In genomic region chr15:48190932-48191573, GRCh38 we compare ENCODE assay signal across 9 cellular contexts. TPM values are rescaled to one million over a fixed set of nuclear protein-coding genes. Genes with fewer than 3 reads are reported as not detected.
DNase-seq lines count a peak whose midpoint lies in the region; ATAC-seq and TF ChIP-seq lines count a peak whose summit lies in the region.
"Had no signal": no experiment of that assay in that cellular context is flagged by ENCODE, and none has a peak within 500 bp of the region (broad histone marks: within the 10 kb centered on the region; RNA-seq: fewer than 3 reads in every experiment).

No MANE protein-coding gene starts in this region.

- H2BK120ac ChIP-seq in H9 (ENCODE audit: low read depth, low read length, poor library complexity, severe bottlenecking): no peak overlapping the region

- H3K4me3 ChIP-seq in A673 (ENCODE audit: low read depth, low read length, poor library complexity, severe bottlenecking) (no peak overlapping the region), left lung (no peak overlapping the region), spleen (no peak overlapping the region)
- H3K4me3 ChIP-seq: breast epithelium had no signal

- WGBS in H9 (ENCODE audit: extremely low coverage, insufficient read length, low lambda C conversion rate): no CpG with 5 or more reads among the region's 15 CpGs
- 5 to 12% (median 6%) methylated on average over 15 of the region's 15 CpGs for WGBS in spleen, 5 donors

- H3K36me3 Mint-ChIP-seq in H9 (ENCODE audit: insufficient read depth in 1 of 3, low read depth in 3 of 3): no peaks in the 10 kb centered on the region
- H3K36me3 Mint-ChIP-seq in T-helper 1 cell treated with Interleukin-12 subunit alpha and Interleukin-12 subunit beta and Interleukin-4 antibody, amounts not matched to agents 30 μg/mL and 1 μg/mL, for 36 hours (ENCODE audit: low read depth): no peaks in the 10 kb centered on the region

- ATAC-seq in left lung: peak; percentile 85
- no peak for ATAC-seq in GM18867 (IDR thresholded peaks at IDR 0.05; ENCODE audit: unreplicated experiment)

- H2AFZ ChIP-seq in H9 (ENCODE audit: low read length): no peak overlapping the region

- H3K18ac ChIP-seq in H9 (ENCODE audit: insufficient read length, low read depth, low read length): no peak overlapping the region

- intact Hi-C loops in A673 (cut with micrococcal nuclease; ENCODE audit: unreplicated experiment) (no loop called here), left lung (cut with DNase I) (no loop called here), spleen (cut with DNase I; ENCODE audit: low total_unique reads) (no loop called here)

- TF ChIP-seq CTCF in A673 (conservative IDR thresholded peaks at IDR 0.05; ENCODE audit: low read depth, low read length) (no peak), H9 (conservative IDR thresholded peaks at IDR 0.05) (no peak), left lung (IDR thresholded peaks at IDR 0.05) (no peak), spleen (IDR thresholded peaks at IDR 0.05 in 8 of 11, conservative IDR thresholded peaks at IDR 0.05 in 3 of 11) (no peak)

- H3K9ac ChIP-seq in H9 (ENCODE audit: extremely low read depth, insufficient read length, low read length): no peak overlapping the region

- H3K4me1 Mint-ChIP-seq in H9: peaks cover 12 to 16% of the 10 kb centered on the region in 2 experiments
- peaks cover 3% of the 10 kb centered on the region for H3K4me1 Mint-ChIP-seq in T-helper 1 cell treated with Interleukin-12 subunit alpha and Interleukin-12 subunit beta and Interleukin-4 antibody, amounts not matched to agents 30 μg/mL and 1 μg/mL, for 36 hours (ENCODE audit: low read depth)

- no peaks in the 10 kb centered on the region; a peak in 1 of 5 replicates for H3K9me3 Mint-ChIP-seq in H9
- H3K9me3 Mint-ChIP-seq in T-helper 1 cell treated with Interleukin-12 subunit alpha and Interleukin-12 subunit beta and Interleukin-4 antibody, amounts not matched to agents 30 μg/mL and 1 μg/mL, for 36 hours: no peaks in the 10 kb centered on the region

- no peak for TF ChIP-seq POLR2A in spleen (IDR thresholded peaks at IDR 0.05)

- CTCF ChIA-PET in A673 (lab: Charles Lee): no interaction called here

- no peak overlapping the region for H3K23ac ChIP-seq in H9 (ENCODE audit: insufficient read length, low read depth, low read length)

- no peak overlapping the region for H3K4ac ChIP-seq in H9 (ENCODE audit: low read depth, low read length)

- no peaks in the 10 kb centered on the region for H3K79me2 ChIP-seq in H9 (ENCODE audit: insufficient read depth, low read length)

- peak overlapping the region in 1 of 2 experiments; percentile 81; a peak in 4 of 5 replicates for H3K4me3 Mint-ChIP-seq in H9
- peak overlapping the region; percentile 39 for H3K4me3 Mint-ChIP-seq in T-helper 1 cell treated with Interleukin-12 subunit alpha and Interleukin-12 subunit beta and Interleukin-4 antibody, amounts not matched to agents 30 μg/mL and 1 μg/mL, for 36 hours

- no peak overlapping the region for H3K56ac ChIP-seq in H9 (ENCODE audit: insufficient read length, low read depth, low read length)

- H3T11ph ChIP-seq in H9 (ENCODE audit: low read length): no peak overlapping the region

- no peak overlapping the region for H4K91ac ChIP-seq in H9 (ENCODE audit: insufficient read length, low read depth, low read length)

- no peak overlapping the region for H2BK5ac ChIP-seq in H9 (ENCODE audit: insufficient read length, low read length)

- POLR2A ChIA-PET in A673 (lab: Charles Lee; ENCODE audit: low non-redundant PET): interaction anchor here (0.5 kb wide), 1 partner anchor 96 kb away, joined by 3 read pairs; no protein-coding TSS in a partner anchor

- peaks cover 5% of the 10 kb centered on the region for H3K4me1 ChIP-seq in A673 (ENCODE audit: insufficient read depth, low read length, poor library complexity, severe bottlenecking)
- no peaks in the 10 kb centered on the region; the same call in 1 of the 2 replicates for H3K4me1 ChIP-seq in H9 (ENCODE audit: insufficient read depth, low read length)
- H3K4me1 ChIP-seq in left lung: no peaks in the 10 kb centered on the region
- no peaks in the 10 kb centered on the region for H3K4me1 ChIP-seq in spleen
- H3K4me1 ChIP-seq: breast epithelium had no signal

- H3K36me3 ChIP-seq in A673 (ENCODE audit: insufficient read depth, low read length, poor library complexity, severe bottlenecking): no peaks in the 10 kb centered on the region
- H3K36me3 ChIP-seq in left lung: no peaks in the 10 kb centered on the region
- no peaks in the 10 kb centered on the region for H3K36me3 ChIP-seq in spleen
- H3K36me3 ChIP-seq: breast epithelium had no signal

- H3K27ac Mint-ChIP-seq in H9: no peak overlapping the region; a peak in 1 of 7 replicates
- H3K27ac Mint-ChIP-seq in T-helper 1 cell treated with Interleukin-12 subunit alpha and Interleukin-12 subunit beta and Interleukin-4 antibody, amounts not matched to agents 30 μg/mL and 1 μg/mL, for 36 hours: no peak overlapping the region

- no TSS peak for BruUV-seq in A673 (replicated peaks; lab: Mats Ljungman, UMichigan)

- H3K14ac ChIP-seq in H9 (ENCODE audit: insufficient read depth, low read length): no peak overlapping the region

- H3K27me3 ChIP-seq in A673 (replicated peaks; ENCODE audit: insufficient read depth, low read depth, low read length, poor library complexity) (peaks cover 71% of the 10 kb centered on the region), H9 (ENCODE audit: insufficient read depth, low read length) (no peaks in the 10 kb centered on the region), left lung (peaks cover 6 to 36% of the 10 kb centered on the region in 2 donors), spleen (replicated peaks in 1 of 7) (peaks cover 0 to 39% (median 7%) of the 10 kb centered on the region in 7 donors)

- no peaks in the 10 kb centered on the region for H4K20me1 ChIP-seq in H9 (ENCODE audit: control insufficient read depth, insufficient read depth, insufficient read length)

- no peaks in the 10 kb centered on the region for H3K27me3 Mint-ChIP-seq in H9 (ENCODE audit: low read depth)
- peaks cover 40% of the 10 kb centered on the region for H3K27me3 Mint-ChIP-seq in T-helper 1 cell treated with Interleukin-12 subunit alpha and Interleukin-12 subunit beta and Interleukin-4 antibody, amounts not matched to agents 30 μg/mL and 1 μg/mL, for 36 hours (ENCODE audit: low read depth)

- no peak overlapping the region for H4K8ac ChIP-seq in H9 (replicated peaks; ENCODE audit: insufficient read length, low read depth, low read length)

- H2BK15ac ChIP-seq in H9 (ENCODE audit: low read depth, low read length): no peak overlapping the region

- no peak overlapping the region for H3K27ac ChIP-seq in A673 (ENCODE audit: low read depth, low read length, poor library complexity, severe bottlenecking)
- H3K27ac ChIP-seq in H9 (ENCODE audit: insufficient read length, low read depth, low read length): no peak overlapping the region
- H3K27ac ChIP-seq in left lung: no peak overlapping the region
- no peak overlapping the region for H3K27ac ChIP-seq in spleen
- H3K27ac ChIP-seq: breast epithelium had no signal

- peak overlapping the region; percentile 85 for H3K4me2 ChIP-seq in H9 (ENCODE audit: insufficient read depth, insufficient read length, low read length)

- H2BK12ac ChIP-seq in H9 (ENCODE audit: insufficient read length, low read depth, low read length): no peak overlapping the region

- H2BK20ac ChIP-seq in H9 (ENCODE audit: low read depth, low read length, poor library complexity, severe bottlenecking): no peak overlapping the region

- peaks cover 11% of the 10 kb centered on the region for H3K23me2 ChIP-seq in H9 (ENCODE audit: insufficient read length, low read depth, low read length, poor library complexity, severe bottlenecking)

- H3K9me3 ChIP-seq in A673 (ENCODE audit: low read depth, low read length, poor library complexity, severe bottlenecking) (no peaks in the 10 kb centered on the region), H9 (ENCODE audit: control insufficient read depth, low read depth, low read length) (no peaks in the 10 kb centered on the region), left lung (no peaks in the 10 kb centered on the region), spleen (no peaks in the 10 kb centered on the region)
- H3K9me3 ChIP-seq: breast epithelium had no signal

- H4K5ac ChIP-seq in H9 (ENCODE audit: insufficient read length, low read depth, low read length): no peak overlapping the region

- no peak overlapping the region for H2AK5ac ChIP-seq in H9 (ENCODE audit: insufficient read length, low read length)

- DNase-seq in A673 (ENCODE audit: low spot score) (peak; percentile 85), H9 (peak; percentile 83), dedifferentiated amniotic fluid mesenchymal stem cell (ENCODE audit: extremely low spot score) (peak; percentile 37), left lung (peak; percentile 62 to 78), spleen (no peak)
- DNase-seq in stimulated activated CD8-positive, alpha-beta memory T cell treated with anti-CD3 and anti-CD28 coated beads, Interleukin-4, amount 100 ng/mL, for 48 hours: peak; percentile 69

- no peaks in the 10 kb centered on the region for H3K79me1 ChIP-seq in H9 (ENCODE audit: insufficient read depth, low read depth, low read length, poor library complexity, severe bottlenecking)

RNA-seq across cellular contexts. Expression of gene CTXN2, which starts 0.4 kb away (rescaled TPM):
- not detected in 2 replicates for total RNA-seq in A673 (2021)
- 0.11 TPM in 2 replicates for total RNA-seq in H9 (2021)
- total RNA-seq in left lung: not detected
- total RNA-seq in spleen: not detected
- not detected for polyA plus RNA-seq in spleen
- total RNA-seq: breast epithelium had no signal

RNA-seq across cellular contexts. Expression of gene MYEF2, which starts 13.0 kb away (rescaled TPM):
- total RNA-seq in A673 (2021) (112 TPM in 2 replicates), H9 (2021) (77.5 and 85.2 TPM in 2 replicates), left lung (10 to 100 TPM; 19.7 to 25.4 TPM), spleen (10 to 100 TPM; 13.6 to 41.3 (median 27.5) TPM)
- 10 to 100 TPM in 1 of 3 donors, 1 to 10 TPM in 2; 8.1 to 13.5 (median 9.2) TPM for polyA plus RNA-seq in spleen

RNA-seq across cellular contexts. Expression of gene SLC12A1, which starts 15.0 kb away (rescaled TPM):
- total RNA-seq in A673 (2021) (not detected in 2 replicates), H9 (2021) (0.04 and 0.07 TPM in 2 replicates), left lung (not detected), spleen (not detected)
- polyA plus RNA-seq in spleen: under 1 TPM in 2 of 3 donors, not detected in 1; 0.02 TPM
